Comparison of ENCODE assay signal across 17 cellular contexts in the genomic region with DNA sequence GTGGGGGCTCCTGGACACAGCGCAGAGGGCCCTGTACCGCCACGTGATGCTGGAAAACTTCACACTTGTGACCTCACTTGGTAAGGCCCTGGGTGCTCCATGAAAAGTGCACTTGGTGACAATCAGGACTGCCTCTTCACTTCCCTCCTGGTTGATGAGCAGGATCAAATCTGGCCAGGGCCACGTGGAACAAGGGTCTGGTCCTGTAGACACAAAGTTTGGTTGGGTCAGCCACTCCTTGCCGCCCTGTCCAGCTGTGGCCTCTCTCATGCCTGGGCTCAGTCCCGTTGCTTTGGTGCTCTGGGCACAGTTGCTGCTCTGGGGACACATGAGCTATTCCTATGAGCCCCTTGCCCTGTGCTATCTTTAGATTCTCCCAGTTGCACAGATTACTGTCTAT.
"Had no signal": no experiment of that assay in that cellular context is flagged by ENCODE, and none has a peak within 500 bp of the region (broad histone marks: within the 10 kb centered on the region; RNA-seq: fewer than 3 reads in every experiment).

No MANE protein-coding gene starts in this region.

- H3K27me3 ChIP-seq: brain microvascular endothelial cell, right atrium auricular region had no signal

- H3K27ac Mint-ChIP-seq: activated CD8-positive, alpha-beta T cell treated with anti-CD3 and anti-CD28 coated beads, Interleukin-2, amount 10 ng/mL, durations not matched to agents 7 days and 5 days had no signal

- ATAC-seq: activated CD8-positive, alpha-beta T cell treated with anti-CD3 and anti-CD28 coated beads, Interleukin-2, amount 10 ng/mL, durations not matched to agents 7 days and 5 days; left lung had no signal

- H3K4me3 Mint-ChIP-seq: activated CD8-positive, alpha-beta T cell treated with anti-CD3 and anti-CD28 coated beads, Interleukin-2, amount 10 ng/mL, durations not matched to agents 7 days and 5 days had no signal

- H3K27ac ChIP-seq: brain microvascular endothelial cell, esophagus muscularis mucosa, left lung, right atrium auricular region had no signal

- H3K9me3 ChIP-seq: esophagus muscularis mucosa had no signal

- DNase-seq: activated CD4-positive, CD25-positive, alpha-beta regulatory T cell treated with anti-CD3 and anti-CD28 coated beads, Interleukin-2, amount 50 U/mL, for 72 hours; activated CD8-positive, alpha-beta memory T cell treated with anti-CD3 and anti-CD28 coated beads, Interleukin-2, amount 50 U/mL, for 4 hours; activated CD8-positive, alpha-beta T cell treated with anti-CD3 and anti-CD28 coated beads, Interleukin-2, amount 10 ng/mL, durations not matched to agents 7 days and 5 days; activated naive CD4-positive, alpha-beta T cell treated with Interleukin-2 at 50 U/mL for 16 hours; amygdala; brain microvascular endothelial cell; cortex of kidney; effector CD4-positive, alpha-beta T cell; left lung; mammary epithelial cell; nucleus accumbens; stimulated activated CD4-positive, alpha-beta T cell treated with anti-CD3 and anti-CD28 coated beads, Interleukin-2, amount 100 ng/mL, for 48 hours; stimulated activated naive CD4-positive, alpha-beta T cell; T-helper 9 cell; trophoblast cell had no signal

- H3K4me3 ChIP-seq: esophagus muscularis mucosa, left lung, right atrium auricular region had no signal
